In genomic region chr11:68693484-68693882, GRCh38 we compare ENCODE assay signal across 19 cellular contexts. TPM values are rescaled to one million over a fixed set of nuclear protein-coding genes. Genes with fewer than 3 reads are reported as not detected.
"Had no signal": no experiment of that assay in that cellular context is flagged by ENCODE, and none has a peak within 500 bp of the region (broad histone marks: within the 10 kb centered on the region; RNA-seq: fewer than 3 reads in every experiment).

No MANE protein-coding gene starts in this region.

- H3K27ac ChIP-seq: foreskin keratinocyte, neural progenitor cell, pancreas, tibial artery, upper lobe of left lung, uterus had no signal

- H3K9me3 Mint-ChIP-seq: dendritic cell treated with granulocyte-macrophage colony-stimulating factor and Interleukin-4, amounts not matched to agents 40 ng/mL and 50 ng/mL, for 4 days; natural killer cell treated with Interleukin-12 subunit alpha and Interleukin-12 subunit beta and Interleukin-15 and Interleukin-18, amount 100 ng/mL, for 72 hours had no signal

- H3K9ac ChIP-seq: neural progenitor cell had no signal

- H3K4me1 Mint-ChIP-seq: neural progenitor cell had no signal

- H3K27me3 ChIP-seq: pancreas, upper lobe of left lung, uterus had no signal

- H3K4me3 Mint-ChIP-seq: dendritic cell treated with granulocyte-macrophage colony-stimulating factor and Interleukin-4, amounts not matched to agents 40 ng/mL and 50 ng/mL, for 4 days; endodermal cell; natural killer cell treated with Interleukin-12 subunit alpha and Interleukin-12 subunit beta and Interleukin-15 and Interleukin-18, amount 100 ng/mL, for 72 hours; neural progenitor cell; stimulated activated naive CD8-positive, alpha-beta T cell treated with anti-CD3 and anti-CD28 coated beads, Interleukin-15, Interleukin-2, amounts not matched to agents 100 ng/mL and 50 ng/mL, for 24 hours had no signal

- H3K9me3 ChIP-seq: pancreas had no signal

- H3K36me3 Mint-ChIP-seq: neural progenitor cell had no signal

- H3K27ac Mint-ChIP-seq: dendritic cell treated with granulocyte-macrophage colony-stimulating factor and Interleukin-4, amounts not matched to agents 40 ng/mL and 50 ng/mL, for 4 days; natural killer cell treated with Interleukin-12 subunit alpha and Interleukin-12 subunit beta and Interleukin-15 and Interleukin-18, amount 100 ng/mL, for 72 hours; neural progenitor cell; progenitor cell of endocrine pancreas; stimulated activated naive CD8-positive, alpha-beta T cell treated with anti-CD3 and anti-CD28 coated beads, Interleukin-15, Interleukin-2, amounts not matched to agents 100 ng/mL and 50 ng/mL, for 24 hours had no signal

- H3K36me3 ChIP-seq: neural progenitor cell, pancreas, tibial artery, upper lobe of left lung, uterus had no signal

- H3K4me3 ChIP-seq: neural progenitor cell, pancreas, smooth muscle cell, tibial artery, upper lobe of left lung, uterus had no signal

- H3K4me1 ChIP-seq: foreskin keratinocyte, pancreas, tibial artery, upper lobe of left lung, uterus had no signal

- DNase-seq: erythroblast; foreskin keratinocyte; mammary epithelial cell; midbrain; occipital lobe; right cardiac atrium; stimulated activated CD4-positive, alpha-beta T cell treated with anti-CD3 and anti-CD28 coated beads, Interleukin-2, amount 100 ng/mL, for 48 hours; tibial artery; upper lobe of left lung; uterus had no signal

- H2AFZ ChIP-seq: neural progenitor cell had no signal

- ATAC-seq: foreskin keratinocyte, left lobe of liver, pancreas, right cardiac atrium had no signal

- H3K4me2 ChIP-seq: neural progenitor cell, smooth muscle cell had no signal

RNA-seq across cellular contexts. Expression of gene GAL, which starts 9.1 kb away (rescaled TPM):
- total RNA-seq: occipital lobe, right cardiac atrium had no signal
